ENCODE assay signal across 1 cellular context in genomic region chr6:43426928-43427405, GRCh38.
TF ChIP-seq lines count a peak whose summit lies in the region.

No MANE protein-coding gene starts in this region.

TF ChIP-seq in K562, 482 proteins besides CTCF, POLR2A, EP300 and RAD21 (continued from another document and continues in another):
- no peak for TF ChIP-seq MAX (CRISPR knock-in tag; IDR thresholded peaks at IDR 0.05)
- TF ChIP-seq CXXC5 (CRISPR knock-in tag; IDR thresholded peaks at IDR 0.05), result no peak
- peak; percentile 100 for TF ChIP-seq MBD1 (CRISPR knock-in tag; IDR thresholded peaks at IDR 0.05)
- no peak for TF ChIP-seq ZNF282 (CRISPR knock-in tag; IDR thresholded peaks at IDR 0.05)
- TF ChIP-seq ZNF592 (IDR thresholded peaks at IDR 0.05), result peak; percentile 70
- TF ChIP-seq KAT2B (IDR thresholded peaks at IDR 0.05; ENCODE audit: low read depth, low read length), result no peak
- TF ChIP-seq ZNF3 (CRISPR knock-in tag; IDR thresholded peaks at IDR 0.05), result no peak
- TF ChIP-seq KLF1 (tag; IDR thresholded peaks at IDR 0.05), result no peak
- TF ChIP-seq ZNF449 (CRISPR knock-in tag; IDR thresholded peaks at IDR 0.05), result no peak
- TF ChIP-seq PHF20 (IDR thresholded peaks at IDR 0.05; ENCODE audit: partially characterized antibody), result no peak
- no peak for TF ChIP-seq ZBTB7A (IDR thresholded peaks at IDR 0.05; ENCODE audit: borderline replicate concordance, control insufficient read depth, low read depth, low read length)
- no peak for TF ChIP-seq MEF2D (tag; conservative IDR thresholded peaks at IDR 0.05; ENCODE audit: low read depth)
- peak; percentile 82; the same call in 1 of the 2 replicates for TF ChIP-seq L3MBTL2 (IDR thresholded peaks at IDR 0.05)
- TF ChIP-seq GATAD2B (IDR thresholded peaks at IDR 0.05; ENCODE audit: borderline replicate concordance), result no peak
- TF ChIP-seq BRD9 (IDR thresholded peaks at IDR 0.05; ENCODE audit: low read depth, partially characterized antibody), result no peak
- no peak for TF ChIP-seq FOXK2 (conservative IDR thresholded peaks at IDR 0.05 in 1 of 2, IDR thresholded peaks at IDR 0.05 in 1 of 2; ENCODE audit: low read depth in 2 of 2)
- no peak for TF ChIP-seq ZFP36 (IDR thresholded peaks at IDR 0.05; ENCODE audit: low read depth, low read length, partially characterized antibody)
- TF ChIP-seq ZNF444 (CRISPR knock-in tag; IDR thresholded peaks at IDR 0.05), result no peak
- TF ChIP-seq ZBTB8A (IDR thresholded peaks at IDR 0.05; ENCODE audit: partially characterized antibody), result no peak
- TF ChIP-seq CBX2 (IDR thresholded peaks at IDR 0.05; ENCODE audit: insufficient read depth, low read length, poor library complexity, severe bottlenecking), result no peak
- TF ChIP-seq DACH1 (IDR thresholded peaks at IDR 0.05; ENCODE audit: partially characterized antibody), result no peak
- TF ChIP-seq CBFA2T2 (conservative IDR thresholded peaks at IDR 0.05), result no peak
- no peak for TF ChIP-seq JUND (IDR thresholded peaks at IDR 0.05; ENCODE audit: borderline replicate concordance, low read depth, low read length)
- no peak for TF ChIP-seq JUND (tag; IDR thresholded peaks at IDR 0.05; ENCODE audit: borderline replicate concordance, low read depth, low read length)
- TF ChIP-seq POLR2G (IDR thresholded peaks at IDR 0.05; ENCODE audit: low read depth, low read length), result no peak
- TF ChIP-seq ZNF263 (CRISPR knock-in tag; IDR thresholded peaks at IDR 0.05; ENCODE audit: borderline replicate concordance), result no peak
- TF ChIP-seq RBBP5 (IDR thresholded peaks at IDR 0.05; ENCODE audit: borderline replicate concordance, insufficient read depth, low read length, poor library complexity, severe bottlenecking), result no peak
- 0 out of 2 replicates have a peak, but pooled peaks have one; percentile 15 for TF ChIP-seq HDAC2 (IDR thresholded peaks at IDR 0.05)
- no peak for TF ChIP-seq DMBX1 (CRISPR knock-in tag; IDR thresholded peaks at IDR 0.05; ENCODE audit: borderline replicate concordance)
- 0 out of 2 replicates have a peak, but pooled peaks have one; percentile 36 for TF ChIP-seq ZFP91 (CRISPR knock-in tag; IDR thresholded peaks at IDR 0.05)
- TF ChIP-seq FUS (optimal IDR thresholded peaks at IDR 0.05; ENCODE audit: low read depth, low read length), result no peak
- no peak for TF ChIP-seq GTF2A2 (tag; IDR thresholded peaks at IDR 0.05)
- TF ChIP-seq ELF2 (CRISPR knock-in tag; IDR thresholded peaks at IDR 0.05), result no peak
- TF ChIP-seq NFE2 (IDR thresholded peaks at IDR 0.05; ENCODE audit: low read depth), result 0 out of 2 replicates have a peak, but pooled peaks have one; percentile 41
- no peak for TF ChIP-seq DPF2 (IDR thresholded peaks at IDR 0.05)
- TF ChIP-seq USF1 (CRISPR knock-in tag; IDR thresholded peaks at IDR 0.05), result peak; percentile 51; the same call in 1 of the 2 replicates
- no peak for TF ChIP-seq CEBPZ (IDR thresholded peaks at IDR 0.05; ENCODE audit: borderline replicate concordance, low read depth, low read length)
- TF ChIP-seq CBX3 (IDR thresholded peaks at IDR 0.05; ENCODE audit: borderline replicate concordance in 1 of 2, low read length in 2 of 2), result 0 out of 3 replicates have a peak, but pooled peaks of 1 of the 2 experiments have one; percentile 8
- no peak for TF ChIP-seq IFI16 (CRISPR knock-in tag; IDR thresholded peaks at IDR 0.05)
- no peak for TF ChIP-seq TCFL5 (CRISPR knock-in tag; conservative IDR thresholded peaks at IDR 0.05)
- TF ChIP-seq ZNF431 (CRISPR knock-in tag; IDR thresholded peaks at IDR 0.05), result no peak
- no peak for TF ChIP-seq ATF1 (CRISPR knock-in tag; IDR thresholded peaks at IDR 0.05)
- TF ChIP-seq ATF1 (tag; IDR thresholded peaks at IDR 0.05), result peak; percentile 90
- no peak for TF ChIP-seq MNT (conservative IDR thresholded peaks at IDR 0.05)
- no peak for TF ChIP-seq BCLAF1 (IDR thresholded peaks at IDR 0.05; ENCODE audit: borderline replicate concordance in 1 of 2, control insufficient read depth in 1 of 2, low read depth in 2 of 2, low read length in 1 of 2)
- TF ChIP-seq KLF13 (tag; IDR thresholded peaks at IDR 0.05; ENCODE audit: borderline replicate concordance, low read depth), result no peak
- TF ChIP-seq THAP7 (CRISPR knock-in tag; IDR thresholded peaks at IDR 0.05), result no peak
